In genomic region chr17:37506678-37507077, GRCh38 we compare ENCODE assay signal across 8 cellular contexts. TPM values are rescaled to one million over a fixed set of nuclear protein-coding genes. Genes with fewer than 3 reads are reported as not detected.
A peak's percentile ranks its signal among the peaks of the same experiment; 100 is the strongest.
DNase-seq lines count a peak whose midpoint lies in the region; ATAC-seq and TF ChIP-seq lines count a peak whose summit lies in the region.

No MANE protein-coding gene starts in this region.

- TF ChIP-seq CTCF in brain microvascular endothelial cell (IDR thresholded peaks at IDR 0.05; ENCODE audit: low read depth, low read length, missing control alignments) (peak; percentile 80), lower lobe of right lung (IDR thresholded peaks at IDR 0.05) (peak; percentile 25)

- peaks cover 2% of the 10 kb centered on the region for H3K36me3 ChIP-seq in brain microvascular endothelial cell (replicated peaks)
- no peaks in the 10 kb centered on the region for H3K36me3 ChIP-seq in lower lobe of right lung
- H3K36me3 ChIP-seq in effector memory CD4-positive, alpha-beta T cell (ENCODE audit: control insufficient read depth, insufficient read depth, low read length) = no peaks in the 10 kb centered on the region

- intact Hi-C loops in lower lobe of right lung (cut with DNase I) = no loop called here

- in situ Hi-C loops in brain microvascular endothelial cell (cut with HindIII; ENCODE audit: low pct_ligation_motif_present, low sequenced_read_pairs) = no loop called here

- H3K4me1 ChIP-seq in lower lobe of right lung = no peaks in the 10 kb centered on the region
- peaks cover 2% of the 10 kb centered on the region for H3K4me1 ChIP-seq in effector memory CD4-positive, alpha-beta T cell (ENCODE audit: control insufficient read depth, insufficient read depth, low read length, poor library complexity, severe bottlenecking)

- H3K4me3 ChIP-seq in brain microvascular endothelial cell (ENCODE audit: low read depth, low read length) = no peak overlapping the region
- no peak overlapping the region for H3K4me3 ChIP-seq in lower lobe of right lung
- no peak overlapping the region for H3K4me3 ChIP-seq in effector memory CD4-positive, alpha-beta T cell (ENCODE audit: insufficient read depth, low read depth, low read length, poor library complexity, severe bottlenecking)

- H3K9me3 ChIP-seq in lower lobe of right lung = no peaks in the 10 kb centered on the region
- H3K9me3 ChIP-seq in effector memory CD4-positive, alpha-beta T cell (ENCODE audit: control insufficient read depth, low read length) = no peaks in the 10 kb centered on the region

- peak; percentile 11 for DNase-seq in activated gamma-delta T cell treated with Interleukin-2 at 50 U/mL for 16 hours
- no peak for DNase-seq in activated gamma-delta T cell (lab: John Stamatoyannopoulos, UW)
- DNase-seq in NCI-H526 treated with DMSO at 0.1 percent for 48 hours (lab: John Stamatoyannopoulos, UW) = peak; percentile 21
- DNase-seq in brain microvascular endothelial cell = peak; percentile 29
- no peak for DNase-seq in lower lobe of right lung
- DNase-seq in effector memory CD4-positive, alpha-beta T cell = no peak
- no peak for DNase-seq in hepatic stellate cell (ENCODE audit: low spot score)

- H3K27me3 ChIP-seq in brain microvascular endothelial cell (replicated peaks) (no peaks in the 10 kb centered on the region), lower lobe of right lung (ENCODE audit: low read depth) (no peaks in the 10 kb centered on the region)
- no peaks in the 10 kb centered on the region for H3K27me3 ChIP-seq in effector memory CD4-positive, alpha-beta T cell (replicated peaks; ENCODE audit: control insufficient read depth, insufficient read depth, low read length, poor library complexity, severe bottlenecking)

- ATAC-seq in lower lobe of right lung = peak; percentile 12 to 53
- ATAC-seq in GM18907 (IDR thresholded peaks at IDR 0.05; ENCODE audit: unreplicated experiment) = no peak

- no peak overlapping the region for H3K27ac ChIP-seq in brain microvascular endothelial cell
- no peak overlapping the region for H3K27ac ChIP-seq in lower lobe of right lung
- no peak overlapping the region for H3K27ac ChIP-seq in effector memory CD4-positive, alpha-beta T cell (ENCODE audit: insufficient read depth, low read length, poor library complexity, severe bottlenecking)

RNA-seq across cellular contexts. Expression of gene DUSP14, which starts 17.0 kb away (rescaled TPM):
- 7.7 TPM for total RNA-seq in lower lobe of right lung

Comparison
In these comparisons a context has a peak if more than half of its experiments do, and no peak if none do; other contexts are left out.
1. DNase-seq: peak in activated gamma-delta T cell treated with Interleukin-2 at 50 U/mL for 16 hours (single experiment), NCI-H526 treated with DMSO at 0.1 percent for 48 hours (single experiment) and brain microvascular endothelial cell (single experiment); none in activated gamma-delta T cell (single experiment), lower lobe of right lung (single experiment), effector memory CD4-positive, alpha-beta T cell (0 of 3) and hepatic stellate cell (single experiment).